Comparison of ENCODE assay signal across 10 cellular contexts in the genomic region with DNA sequence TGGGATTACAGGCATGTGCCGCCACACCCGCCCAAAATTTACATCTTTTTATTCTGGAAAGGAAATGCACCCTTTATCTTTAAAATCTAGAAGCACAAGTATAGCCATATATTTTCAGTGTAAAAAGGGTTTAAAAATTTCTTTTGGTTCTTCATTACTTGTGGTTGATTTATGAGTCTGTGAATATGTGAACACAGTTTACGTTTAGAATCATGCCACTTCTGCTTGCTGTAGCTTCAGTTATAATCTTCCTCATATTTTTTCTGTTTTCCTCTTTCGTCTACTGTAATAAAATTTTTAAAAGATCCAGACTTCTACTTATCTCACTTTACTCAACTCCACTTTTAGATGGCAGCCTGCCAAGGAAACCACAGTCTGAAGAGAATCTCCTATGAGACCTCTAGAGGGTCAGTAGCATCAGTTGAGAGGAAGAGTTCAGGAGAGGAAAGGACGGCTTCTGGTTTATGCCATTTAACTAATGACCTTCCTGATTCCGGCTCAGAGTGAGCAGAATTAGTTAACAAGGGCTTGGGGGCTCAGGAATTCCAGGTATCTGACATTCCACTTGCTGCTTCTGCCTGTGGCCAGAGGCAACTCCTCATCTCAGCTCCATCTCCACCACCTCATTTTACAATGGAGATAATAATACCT. TPM values are rescaled to one million over a fixed set of nuclear protein-coding genes. Genes with fewer than 3 reads are reported as not detected.
A peak's percentile ranks its signal among the peaks of the same experiment; 100 is the strongest.
DNase-seq lines count a peak whose midpoint lies in the region; TF ChIP-seq lines count a peak whose summit lies in the region.
"Had no signal": no experiment of that assay in that cellular context is flagged by ENCODE, and none has a peak within 500 bp of the region (broad histone marks: within the 10 kb centered on the region; RNA-seq: fewer than 3 reads in every experiment).

No MANE protein-coding gene starts in this region.

- peak; percentile 6 for DNase-seq in NCI-H345 (lab: John Stamatoyannopoulos, UW)
- no peak for DNase-seq in NCI-H345 treated with DMSO at 0.1 percent for 48 hours (lab: John Stamatoyannopoulos, UW; ENCODE audit: unreplicated experiment)
- peak; percentile 35 for DNase-seq in NCI-H510A treated with DMSO at 0.1 percent for 48 hours (lab: John Stamatoyannopoulos, UW)
- DNase-seq in chondrocyte (ENCODE audit: low spot score): no peak
- peak; percentile 25 for DNase-seq in skeletal muscle cell (ENCODE audit: low read depth)
- DNase-seq in D341Med (ENCODE audit: low spot score): no peak
- DNase-seq in nephron progenitor cell: no peak
- DNase-seq in GM13976 (ENCODE audit: low spot score): no peak
- DNase-seq: activated naive CD8-positive, alpha-beta T cell treated with anti-CD3 and anti-CD28 coated beads, Interleukin-2, amount 50 U/mL, for 24 hours; stimulated activated naive CD4-positive, alpha-beta T cell had no signal

- in situ Hi-C loops in GM13976 (cut with MboI; ENCODE audit: low sequenced_read_pairs, unreplicated experiment): no loop called here

- no peaks in the 10 kb centered on the region for H3K9me3 Mint-ChIP-seq in chondrocyte (ENCODE audit: low read depth)
- H3K9me3 Mint-ChIP-seq in nephron progenitor cell: no peaks in the 10 kb centered on the region
- H3K9me3 Mint-ChIP-seq: activated naive CD8-positive, alpha-beta T cell treated with anti-CD3 and anti-CD28 coated beads, Interleukin-2, amount 50 U/mL, for 24 hours had no signal

- no peaks in the 10 kb centered on the region for H3K27me3 Mint-ChIP-seq in chondrocyte (ENCODE audit: low read depth)
- peaks cover 5% of the 10 kb centered on the region for H3K27me3 Mint-ChIP-seq in nephron progenitor cell (ENCODE audit: low read depth, poor library complexity)

- peaks cover 16% of the 10 kb centered on the region for H3K4me1 Mint-ChIP-seq in chondrocyte (ENCODE audit: low read depth)
- H3K4me1 Mint-ChIP-seq in nephron progenitor cell: peaks cover 26% of the 10 kb centered on the region

- H3K4me3 Mint-ChIP-seq in chondrocyte (ENCODE audit: unreplicated experiment) (no peak overlapping the region), nephron progenitor cell (no peak overlapping the region)
- H3K4me3 Mint-ChIP-seq: activated naive CD8-positive, alpha-beta T cell treated with anti-CD3 and anti-CD28 coated beads, Interleukin-2, amount 50 U/mL, for 24 hours had no signal

- H3K4me3 ChIP-seq in skeletal muscle cell (ENCODE audit: low read depth, low read length): no peak overlapping the region

- TF ChIP-seq CTCF in chondrocyte (IDR thresholded peaks at IDR 0.05): no peak
- TF ChIP-seq CTCF in nephron progenitor cell (IDR thresholded peaks at IDR 0.05): no peak
- TF ChIP-seq CTCF in GM13976 (IDR thresholded peaks at IDR 0.05; ENCODE audit: borderline replicate concordance, control extremely low read depth, extremely low read depth, insufficient read depth, missing control alignments): no peak

- peaks cover 1% of the 10 kb centered on the region for H3K36me3 Mint-ChIP-seq in chondrocyte (ENCODE audit: low read depth)
- no peaks in the 10 kb centered on the region for H3K36me3 Mint-ChIP-seq in nephron progenitor cell (ENCODE audit: low read depth)

- H3K27ac Mint-ChIP-seq in chondrocyte (ENCODE audit: unreplicated experiment) (peak overlapping the region; percentile 20), nephron progenitor cell (no peak overlapping the region)
- H3K27ac Mint-ChIP-seq: activated naive CD8-positive, alpha-beta T cell treated with anti-CD3 and anti-CD28 coated beads, Interleukin-2, amount 50 U/mL, for 24 hours had no signal

RNA-seq across cellular contexts. Expression of a gene that starts 21.4 kb away (rescaled TPM):
- 5.1 to 10.2 TPM (median 8.2 TPM) in 3 replicates for total RNA-seq in chondrocyte

Comparison
In these comparisons a context has a peak if more than half of its experiments do, and no peak if none do; other contexts are left out.
1. DNase-seq: peak in NCI-H345 (single experiment), NCI-H510A treated with DMSO at 0.1 percent for 48 hours (single experiment) and skeletal muscle cell (single experiment); none in NCI-H345 treated with DMSO at 0.1 percent for 48 hours (single experiment), chondrocyte (single experiment), D341Med (single experiment), nephron progenitor cell (single experiment) and GM13976 (single experiment).